ENCODE assay signal across 1 cellular context in the genomic region with DNA sequence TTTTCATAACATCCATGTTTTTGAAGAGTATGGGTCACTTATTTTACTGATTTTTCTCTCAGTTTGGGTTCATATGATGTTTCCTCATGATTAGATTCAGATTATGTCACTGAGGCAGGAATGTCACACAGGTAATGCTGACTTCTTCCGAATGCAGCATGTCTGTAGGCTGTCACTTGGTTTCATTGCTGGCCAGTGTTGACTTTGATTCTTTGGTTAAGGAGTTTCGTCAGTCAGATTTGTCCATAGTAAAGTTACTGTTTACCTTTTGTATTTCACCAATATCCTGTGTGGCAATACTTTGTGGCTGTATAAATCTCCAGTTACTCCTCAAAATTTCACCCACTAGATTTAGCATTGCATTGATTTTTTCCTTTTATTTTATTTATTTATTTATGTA.
TF ChIP-seq lines count a peak whose summit lies in the region.

No MANE protein-coding gene starts in this region.

TF ChIP-seq in HepG2, 621 proteins besides CTCF, POLR2A, EP300 and RAD21 (continued from another document):
- TF ChIP-seq, protein P1, sequence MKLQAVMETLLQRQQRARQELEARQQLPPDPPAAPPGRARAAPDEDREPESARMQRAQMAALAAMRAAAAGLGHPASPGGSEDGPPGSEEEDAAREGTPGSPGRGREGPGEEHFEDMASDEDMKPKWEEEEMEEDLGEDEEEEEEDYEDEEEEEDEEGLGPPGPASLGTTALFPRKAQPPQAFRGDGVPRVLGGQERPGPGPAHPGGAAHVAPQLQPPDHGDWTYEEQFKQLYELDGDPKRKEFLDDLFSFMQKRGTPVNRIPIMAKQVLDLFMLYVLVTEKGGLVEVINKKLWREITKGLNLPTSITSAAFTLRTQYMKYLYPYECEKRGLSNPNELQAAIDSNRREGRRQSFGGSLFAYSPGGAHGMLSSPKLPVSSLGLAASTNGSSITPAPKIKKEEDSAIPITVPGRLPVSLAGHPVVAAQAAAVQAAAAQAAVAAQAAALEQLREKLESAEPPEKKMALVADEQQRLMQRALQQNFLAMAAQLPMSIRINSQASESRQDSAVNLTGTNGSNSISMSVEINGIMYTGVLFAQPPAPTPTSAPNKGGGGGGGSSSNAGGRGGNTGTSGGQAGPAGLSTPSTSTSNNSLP (IDR thresholded peaks at IDR 0.05; ENCODE audit: low read depth, low read length), result peak; percentile 29; the same call in 1 of the 2 replicates
- peak; percentile 82 for TF ChIP-seq CEBPB (IDR thresholded peaks at IDR 0.05; ENCODE audit: borderline replicate concordance, low read depth, low read length)
- TF ChIP-seq, protein P2, sequence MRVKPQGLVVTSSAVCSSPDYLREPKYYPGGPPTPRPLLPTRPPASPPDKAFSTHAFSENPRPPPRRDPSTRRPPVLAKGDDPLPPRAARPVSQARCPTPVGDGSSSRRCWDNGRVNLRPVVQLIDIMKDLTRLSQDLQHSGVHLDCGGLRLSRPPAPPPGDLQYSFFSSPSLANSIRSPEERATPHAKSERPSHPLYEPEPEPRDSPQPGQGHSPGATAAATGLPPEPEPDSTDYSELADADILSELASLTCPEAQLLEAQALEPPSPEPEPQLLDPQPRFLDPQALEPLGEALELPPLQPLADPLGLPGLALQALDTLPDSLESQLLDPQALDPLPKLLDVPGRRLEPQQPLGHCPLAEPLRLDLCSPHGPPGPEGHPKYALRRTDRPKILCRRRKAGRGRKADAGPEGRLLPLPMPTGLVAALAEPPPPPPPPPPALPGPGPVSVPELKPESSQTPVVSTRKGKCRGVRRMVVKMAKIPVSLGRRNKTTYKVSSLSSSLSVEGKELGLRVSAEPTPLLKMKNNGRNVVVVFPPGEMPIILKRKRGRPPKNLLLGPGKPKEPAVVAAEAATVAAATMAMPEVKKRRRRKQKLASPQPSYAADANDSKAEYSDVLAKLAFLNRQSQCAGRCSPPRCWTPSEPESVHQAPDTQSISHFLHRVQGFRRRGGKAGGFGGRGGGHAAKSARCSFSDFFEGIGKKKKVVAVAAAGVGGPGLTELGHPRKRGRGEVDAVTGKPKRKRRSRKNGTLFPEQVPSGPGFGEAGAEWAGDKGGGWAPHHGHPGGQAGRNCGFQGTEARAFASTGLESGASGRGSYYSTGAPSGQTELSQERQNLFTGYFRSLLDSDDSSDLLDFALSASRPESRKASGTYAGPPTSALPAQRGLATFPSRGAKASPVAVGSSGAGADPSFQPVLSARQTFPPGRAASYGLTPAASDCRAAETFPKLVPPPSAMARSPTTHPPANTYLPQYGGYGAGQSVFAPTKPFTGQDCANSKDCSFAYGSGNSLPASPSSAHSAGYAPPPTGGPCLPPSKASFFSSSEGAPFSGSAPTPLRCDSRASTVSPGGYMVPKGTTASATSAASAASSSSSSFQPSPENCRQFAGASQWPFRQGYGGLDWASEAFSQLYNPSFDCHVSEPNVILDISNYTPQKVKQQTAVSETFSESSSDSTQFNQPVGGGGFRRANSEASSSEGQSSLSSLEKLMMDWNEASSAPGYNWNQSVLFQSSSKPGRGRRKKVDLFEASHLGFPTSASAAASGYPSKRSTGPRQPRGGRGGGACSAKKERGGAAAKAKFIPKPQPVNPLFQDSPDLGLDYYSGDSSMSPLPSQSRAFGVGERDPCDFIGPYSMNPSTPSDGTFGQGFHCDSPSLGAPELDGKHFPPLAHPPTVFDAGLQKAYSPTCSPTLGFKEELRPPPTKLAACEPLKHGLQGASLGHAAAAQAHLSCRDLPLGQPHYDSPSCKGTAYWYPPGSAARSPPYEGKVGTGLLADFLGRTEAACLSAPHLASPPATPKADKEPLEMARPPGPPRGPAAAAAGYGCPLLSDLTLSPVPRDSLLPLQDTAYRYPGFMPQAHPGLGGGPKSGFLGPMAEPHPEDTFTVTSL (CRISPR knock-in tag; IDR thresholded peaks at IDR 0.05; ENCODE audit: borderline replicate concordance), result 0 out of 2 replicates have a peak, but pooled peaks have one; percentile 39
- 0 out of 2 replicates have a peak, but pooled peaks have one; percentile 15 for TF ChIP-seq FOSL2 (CRISPR knock-in tag; IDR thresholded peaks at IDR 0.05)
- TF ChIP-seq, protein P3, sequence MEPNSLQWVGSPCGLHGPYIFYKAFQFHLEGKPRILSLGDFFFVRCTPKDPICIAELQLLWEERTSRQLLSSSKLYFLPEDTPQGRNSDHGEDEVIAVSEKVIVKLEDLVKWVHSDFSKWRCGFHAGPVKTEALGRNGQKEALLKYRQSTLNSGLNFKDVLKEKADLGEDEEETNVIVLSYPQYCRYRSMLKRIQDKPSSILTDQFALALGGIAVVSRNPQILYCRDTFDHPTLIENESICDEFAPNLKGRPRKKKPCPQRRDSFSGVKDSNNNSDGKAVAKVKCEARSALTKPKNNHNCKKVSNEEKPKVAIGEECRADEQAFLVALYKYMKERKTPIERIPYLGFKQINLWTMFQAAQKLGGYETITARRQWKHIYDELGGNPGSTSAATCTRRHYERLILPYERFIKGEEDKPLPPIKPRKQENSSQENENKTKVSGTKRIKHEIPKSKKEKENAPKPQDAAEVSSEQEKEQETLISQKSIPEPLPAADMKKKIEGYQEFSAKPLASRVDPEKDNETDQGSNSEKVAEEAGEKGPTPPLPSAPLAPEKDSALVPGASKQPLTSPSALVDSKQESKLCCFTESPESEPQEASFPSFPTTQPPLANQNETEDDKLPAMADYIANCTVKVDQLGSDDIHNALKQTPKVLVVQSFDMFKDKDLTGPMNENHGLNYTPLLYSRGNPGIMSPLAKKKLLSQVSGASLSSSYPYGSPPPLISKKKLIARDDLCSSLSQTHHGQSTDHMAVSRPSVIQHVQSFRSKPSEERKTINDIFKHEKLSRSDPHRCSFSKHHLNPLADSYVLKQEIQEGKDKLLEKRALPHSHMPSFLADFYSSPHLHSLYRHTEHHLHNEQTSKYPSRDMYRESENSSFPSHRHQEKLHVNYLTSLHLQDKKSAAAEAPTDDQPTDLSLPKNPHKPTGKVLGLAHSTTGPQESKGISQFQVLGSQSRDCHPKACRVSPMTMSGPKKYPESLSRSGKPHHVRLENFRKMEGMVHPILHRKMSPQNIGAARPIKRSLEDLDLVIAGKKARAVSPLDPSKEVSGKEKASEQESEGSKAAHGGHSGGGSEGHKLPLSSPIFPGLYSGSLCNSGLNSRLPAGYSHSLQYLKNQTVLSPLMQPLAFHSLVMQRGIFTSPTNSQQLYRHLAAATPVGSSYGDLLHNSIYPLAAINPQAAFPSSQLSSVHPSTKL (CRISPR knock-in tag; IDR thresholded peaks at IDR 0.05), result peak; percentile 52
- TF ChIP-seq LCORL (IDR thresholded peaks at IDR 0.05), result peak; percentile 23; the same call in 1 of the 2 replicates
- no peak for TF ChIP-seq LCORL (CRISPR knock-in tag; IDR thresholded peaks at IDR 0.05)
- TF ChIP-seq SAP130 (CRISPR knock-in tag; IDR thresholded peaks at IDR 0.05; ENCODE audit: low read depth), result 0 out of 2 replicates have a peak, but pooled peaks have one; percentile 21
- TF ChIP-seq SOX6 (IDR thresholded peaks at IDR 0.05), result no peak
- peak; percentile 28; the same call in 1 of the 2 replicates for TF ChIP-seq SOX6 (CRISPR knock-in tag; IDR thresholded peaks at IDR 0.05)
- TF ChIP-seq ZNF883 (CRISPR knock-in tag; IDR thresholded peaks at IDR 0.05; ENCODE audit: not compliant biosample characterization), result no peak
- TF ChIP-seq, protein P4, sequence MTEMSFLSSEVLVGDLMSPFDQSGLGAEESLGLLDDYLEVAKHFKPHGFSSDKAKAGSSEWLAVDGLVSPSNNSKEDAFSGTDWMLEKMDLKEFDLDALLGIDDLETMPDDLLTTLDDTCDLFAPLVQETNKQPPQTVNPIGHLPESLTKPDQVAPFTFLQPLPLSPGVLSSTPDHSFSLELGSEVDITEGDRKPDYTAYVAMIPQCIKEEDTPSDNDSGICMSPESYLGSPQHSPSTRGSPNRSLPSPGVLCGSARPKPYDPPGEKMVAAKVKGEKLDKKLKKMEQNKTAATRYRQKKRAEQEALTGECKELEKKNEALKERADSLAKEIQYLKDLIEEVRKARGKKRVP (CRISPR knock-in tag; IDR thresholded peaks at IDR 0.05), result peak in 1 of 2 experiments; percentile 84; a peak in 2 of 4 replicates
- TF ChIP-seq ZNF484 (CRISPR knock-in tag; IDR thresholded peaks at IDR 0.05; ENCODE audit: borderline replicate concordance, low read depth), result no peak
- TF ChIP-seq ZNF331 (CRISPR knock-in tag; IDR thresholded peaks at IDR 0.05), result no peak
- TF ChIP-seq FOXA1 (IDR thresholded peaks at IDR 0.05), result no peak
- TF ChIP-seq FOXA1 (CRISPR knock-in tag; IDR thresholded peaks at IDR 0.05), result peak; percentile 75
- TF ChIP-seq ZNF670 (CRISPR knock-in tag; IDR thresholded peaks at IDR 0.05; ENCODE audit: borderline replicate concordance), result no peak
- TF ChIP-seq CEBPG (CRISPR knock-in tag; IDR thresholded peaks at IDR 0.05), result peak; percentile 67
- TF ChIP-seq HMG20A (CRISPR knock-in tag; IDR thresholded peaks at IDR 0.05; ENCODE audit: borderline replicate concordance), result no peak
